Comparison of ENCODE assay signal across 9 cellular contexts in genomic region chr14:101836131-101836530, GRCh38.
DNase-seq lines count a peak whose midpoint lies in the region; ATAC-seq and TF ChIP-seq lines count a peak whose summit lies in the region.
"Had no signal": no experiment of that assay in that cellular context is flagged by ENCODE, and none has a peak within 500 bp of the region (broad histone marks: within the 10 kb centered on the region; RNA-seq: fewer than 3 reads in every experiment).

No MANE protein-coding gene starts in this region.

- H3K4me2 ChIP-seq in OCI-LY7 (ENCODE audit: low read length): peak overlapping the region; percentile 42; the same call in 1 of the 2 replicates

- DNase-seq in AG10803 (ENCODE audit: low read depth) (no peak), OCI-LY7 (ENCODE audit: low spot score) (no peak), fibroblast of gingiva (ENCODE audit: low read depth) (peak; percentile 33), nephron progenitor cell (no peak), T-helper 2 cell (no peak), NCI-H510A (lab: John Stamatoyannopoulos, UW) (no peak), NCI-H2227 (lab: John Stamatoyannopoulos, UW; ENCODE audit: unreplicated experiment) (no peak)
- DNase-seq: glutamatergic neuron had no signal

- H3K27me3 Mint-ChIP-seq in nephron progenitor cell (ENCODE audit: low read depth, poor library complexity): no peaks in the 10 kb centered on the region

- H3K27ac ChIP-seq in OCI-LY7 (ENCODE audit: low read depth, low read length, poor library complexity, severe bottlenecking): no peak overlapping the region

- H2AFZ ChIP-seq in OCI-LY7 (ENCODE audit: low read length): no peak overlapping the region

- TF ChIP-seq CTCF in AG10803 (conservative IDR thresholded peaks at IDR 0.05; ENCODE audit: low read length) (no peak), OCI-LY7 (conservative IDR thresholded peaks at IDR 0.05; ENCODE audit: low read length) (no peak), nephron progenitor cell (IDR thresholded peaks at IDR 0.05) (no peak)

- no TSS peak for BruUV-seq in OCI-LY7 (replicated peaks; lab: Mats Ljungman, UMichigan)

- H3K9me2 ChIP-seq in OCI-LY7 (ENCODE audit: insufficient read depth, low read length): no peaks in the 10 kb centered on the region

- POLR2A ChIA-PET in OCI-LY7 (lab: Charles Lee): interaction anchor here (0.7 to 1.6 kb wide), 8 partner anchors 9 to 45 kb away, joined by 3 to 9 read pairs (median 6); no protein-coding TSS in a partner anchor

- intact Hi-C loops in OCI-LY7 (cut with micrococcal nuclease; ENCODE audit: unreplicated experiment): no loop called here

- peak overlapping the region; percentile 57 for H3K27ac Mint-ChIP-seq in nephron progenitor cell

- CTCF ChIA-PET in OCI-LY7 (lab: Charles Lee; ENCODE audit: unreplicated experiment): no interaction called here

- peaks cover 79% of the 10 kb centered on the region for H3K4me1 Mint-ChIP-seq in nephron progenitor cell

- peaks cover 36% of the 10 kb centered on the region for H3K36me3 ChIP-seq in OCI-LY7 (ENCODE audit: insufficient read depth, low read length)

- H3K36me3 Mint-ChIP-seq in nephron progenitor cell (ENCODE audit: low read depth): peaks cover 17% of the 10 kb centered on the region

- peaks cover 94% of the 10 kb centered on the region for H3K79me2 ChIP-seq in OCI-LY7 (ENCODE audit: insufficient read depth, low read depth, low read length)

- peaks cover 40% of the 10 kb centered on the region for H4K20me1 ChIP-seq in OCI-LY7 (ENCODE audit: insufficient read depth, low read length)

- peaks cover 70% of the 10 kb centered on the region for H3K4me1 ChIP-seq in OCI-LY7 (ENCODE audit: insufficient read depth, low read length, poor library complexity, severe bottlenecking)

- no peaks in the 10 kb centered on the region for H3K9me3 ChIP-seq in OCI-LY7 (ENCODE audit: low read length)

- H3K9me3 Mint-ChIP-seq in nephron progenitor cell: no peaks in the 10 kb centered on the region

- H3K4me3 ChIP-seq in AG10803 (ENCODE audit: low read length): peak overlapping the region; percentile 40
- no peak overlapping the region for H3K4me3 ChIP-seq in OCI-LY7 (ENCODE audit: low read depth, low read length, poor library complexity, severe bottlenecking)

- no peak overlapping the region for H3K4me3 Mint-ChIP-seq in nephron progenitor cell

- ATAC-seq in GM18870 (IDR thresholded peaks at IDR 0.05; ENCODE audit: unreplicated experiment): no peak
